8 cellular contexts compared by ENCODE assay signal in genomic region chr2:136384541-136385303, GRCh38.
A peak's percentile ranks its signal among the peaks of the same experiment; 100 is the strongest.
DNase-seq lines count a peak whose midpoint lies in the region; ATAC-seq, FAIRE-seq and TF ChIP-seq lines count a peak whose summit lies in the region.

No MANE protein-coding gene starts in this region.

- no peaks in the 10 kb centered on the region for H3K36me3 ChIP-seq in BE2C
- H3K36me3 ChIP-seq in H1 (ENCODE audit: control insufficient read depth in 2 of 4, insufficient read depth in 4 of 4, low read length in 3 of 4), result no peaks in the 10 kb centered on the region

- no peak overlapping the region for H3K4me3 Mint-ChIP-seq in natural killer cell

- no peak overlapping the region for H3K4me2 ChIP-seq in H1 (ENCODE audit: insufficient read depth in 1 of 2, low read depth in 2 of 2, low read length in 2 of 2)

- no peaks in the 10 kb centered on the region for H3K23me2 ChIP-seq in H1 (ENCODE audit: low read depth, low read length)

- no peak overlapping the region for H3K27ac ChIP-seq in H1 (ENCODE audit: low read depth, low read length)

- H3K27me3 Mint-ChIP-seq in natural killer cell (ENCODE audit: low read depth in 2 of 2), result no peaks in the 10 kb centered on the region

- WGBS in H1 (ENCODE audit: extremely low coverage in 1 of 2, insufficient coverage in 1 of 2, insufficient read length in 1 of 2, insufficient replicate concordance in 2 of 2, low coverage in 1 of 2, low lambda C conversion rate in 2 of 2, missing lambda C conversion rate in 1 of 2), 2 experiments, result 67% methylated on average over 3 of the region's 3 CpGs; no CpG with 5 or more reads in 1 of the 2 experiments

- no peaks in the 10 kb centered on the region for H3K79me1 ChIP-seq in H1 (ENCODE audit: low read depth, low read length)

- no peak overlapping the region for H4K91ac ChIP-seq in H1 (replicated peaks; ENCODE audit: insufficient read length, low read length)

- H3K79me2 ChIP-seq in H1 (ENCODE audit: control insufficient read depth in 1 of 2, insufficient read depth in 2 of 2, low read length in 2 of 2), result no peaks in the 10 kb centered on the region

- peak overlapping the region in 1 of 2 donors; percentile 8 for H3K27ac Mint-ChIP-seq in natural killer cell

- no peaks in the 10 kb centered on the region for H3K36me3 Mint-ChIP-seq in natural killer cell

- no peak overlapping the region for H2AFZ ChIP-seq in H1 (ENCODE audit: low read length)

- TF ChIP-seq CTCF in BE2C (IDR thresholded peaks at IDR 0.05; ENCODE audit: low read depth, low read length) (peak; percentile 68), H1 (IDR thresholded peaks at IDR 0.05; ENCODE audit: control extremely low read depth in 1 of 3, insufficient read depth in 1 of 3, low read depth in 1 of 3, low read length in 3 of 3) (peak; percentile 69 to 87 (median 77)), natural killer cell (IDR thresholded peaks at IDR 0.05) (peak; percentile 58)

- no peak overlapping the region for H4K5ac ChIP-seq in H1 (ENCODE audit: insufficient read length, low read depth, low read length)

- no peak overlapping the region for H3K4ac ChIP-seq in H1 (replicated peaks; ENCODE audit: insufficient read length, low read depth, low read length)

- no peak overlapping the region for H2AK5ac ChIP-seq in H1 (ENCODE audit: low read depth, low read length)

- CTCF ChIA-PET in H1 (lab: Charles Lee; ENCODE audit: partially characterized antibody), result interaction anchor here (0.6 to 11.1 kb wide), 44 partner anchors 9 to 588 kb away, joined by 3 to 144 read pairs (median 4); partner anchors contain the start of gene DARS1

- H3K23ac ChIP-seq in H1 (ENCODE audit: insufficient read length), result no peak overlapping the region

- no peak overlapping the region for H3K18ac ChIP-seq in H1 (ENCODE audit: extremely low read depth, low read length)

- H4K8ac ChIP-seq in H1 (ENCODE audit: extremely low read depth, insufficient read depth, low read length), result no peak overlapping the region

- H2BK120ac ChIP-seq in H1 (replicated peaks; ENCODE audit: low read depth, low read length), result no peak overlapping the region

- no peak overlapping the region for H2BK15ac ChIP-seq in H1 (ENCODE audit: low read length)

- H3K9me3 Mint-ChIP-seq in natural killer cell, result no peaks in the 10 kb centered on the region

- peaks cover 7 to 17% of the 10 kb centered on the region in 2 donors for H3K4me1 Mint-ChIP-seq in natural killer cell

- no peak overlapping the region for H3K14ac ChIP-seq in H1 (ENCODE audit: insufficient read length)

- POLR2A ChIA-PET in H1 (lab: Charles Lee; ENCODE audit: partially characterized antibody), result no interaction called here

- no peak overlapping the region for H2BK12ac ChIP-seq in H1 (ENCODE audit: low read depth, low read length)

- H3K27me3 ChIP-seq in BE2C, result no peaks in the 10 kb centered on the region
- no peaks in the 10 kb centered on the region for H3K27me3 ChIP-seq in H1 (replicated peaks in 1 of 4; ENCODE audit: control insufficient read depth in 3 of 4, extremely low read depth in 1 of 4, insufficient read depth in 3 of 4, low read length in 3 of 4)

- no peak for TF ChIP-seq POLR2A in H1 (IDR thresholded peaks at IDR 0.05; ENCODE audit: control extremely low read depth in 1 of 2, low read depth in 2 of 2, low read length in 2 of 2)

- intact Hi-C loops in natural killer cell (cut with micrococcal nuclease), result loop anchor here (1.0 to 5.0 kb wide), 3 partner anchors 60 to 471 kb away; partner anchors contain the start of gene CXCR4

- no peaks in the 10 kb centered on the region for H3K9me3 ChIP-seq in BE2C
- no peaks in the 10 kb centered on the region for H3K9me3 ChIP-seq in H1 (ENCODE audit: insufficient read depth in 2 of 2, low read depth in 1 of 2, low read length in 1 of 2)

- H2BK5ac ChIP-seq in H1 (ENCODE audit: low read depth, low read length), result no peak overlapping the region

- H3K4me3 ChIP-seq in BE2C (ENCODE audit: low read depth, low read length) (no peak overlapping the region), H1 (ENCODE audit: extremely low read depth in 1 of 4, insufficient read depth in 2 of 4, low read depth in 3 of 4, low read length in 4 of 4) (no peak overlapping the region)

- no peak overlapping the region for H3K56ac ChIP-seq in H1 (replicated peaks; ENCODE audit: insufficient read length, low read depth, low read length)

- peak; percentile 91 for FAIRE-seq in H1 (lab: Jason Lieb, UNC)

- ATAC-seq in GM18861 (IDR thresholded peaks at IDR 0.05; ENCODE audit: unreplicated experiment), result peak; percentile 40
- ATAC-seq in HG03064 (IDR thresholded peaks at IDR 0.05; ENCODE audit: low read depth, unreplicated experiment), result peak; percentile 38
- peak; percentile 73 to 83 (median 80) for ATAC-seq in natural killer cell

- H2BK20ac ChIP-seq in H1 (ENCODE audit: low read length), result no peak overlapping the region

- no peaks in the 10 kb centered on the region for H3K4me1 ChIP-seq in BE2C
- no peaks in the 10 kb centered on the region for H3K4me1 ChIP-seq in H1 (replicated peaks in 1 of 4; ENCODE audit: control insufficient read depth in 3 of 4, insufficient read depth in 4 of 4, low read length in 3 of 4)

- H4K20me1 ChIP-seq in H1 (replicated peaks in 1 of 2; ENCODE audit: control insufficient read depth in 1 of 2, insufficient read depth in 2 of 2, low read length in 2 of 2), result no peaks in the 10 kb centered on the region

- DNase-seq in BE2C, result peak; percentile 26
- peak; percentile 74 for DNase-seq in NCI-H2227 treated with DMSO at 0.1 percent for 48 hours (lab: John Stamatoyannopoulos, UW)
- DNase-seq in activated CD4-positive, alpha-beta T cell treated with anti-CD3 and anti-CD28 coated beads for 48 hours, result peak; percentile 54
- DNase-seq in H1 (ENCODE audit: low read depth in 1 of 2, low spot score in 2 of 2), result no peak
- DNase-seq in natural killer cell, result no peak
- no peak for DNase-seq in DMS114 treated with DMSO at 0.1 percent for 48 hours (lab: John Stamatoyannopoulos, UW; ENCODE audit: unreplicated experiment)

- peak; percentile 92 to 95 for TF ChIP-seq RAD21 in H1 (IDR thresholded peaks at IDR 0.05 in 1 of 2, conservative IDR thresholded peaks at IDR 0.05 in 1 of 2; ENCODE audit: low read depth in 2 of 2, low read length in 2 of 2)

- TF ChIP-seq EP300 in H1 (IDR thresholded peaks at IDR 0.05; ENCODE audit: borderline replicate concordance in 1 of 2, low read depth in 2 of 2, low read length in 2 of 2), result no peak

- H3K9ac ChIP-seq in H1 (replicated peaks in 1 of 4; ENCODE audit: extremely low read depth in 1 of 4, low read depth in 3 of 4, low read length in 3 of 4), result no peak overlapping the region

TF ChIP-seq in H1, 55 proteins besides CTCF, POLR2A, EP300 and RAD21:
- TF ChIP-seq EGR1 (IDR thresholded peaks at IDR 0.05; ENCODE audit: borderline replicate concordance, low read depth, low read length) (no peak), MAFK (IDR thresholded peaks at IDR 0.05; ENCODE audit: low read depth, low read length) (no peak), CHD2 (IDR thresholded peaks at IDR 0.05; ENCODE audit: low read length) (no peak), TEAD4 (IDR thresholded peaks at IDR 0.05; ENCODE audit: low read depth, low read length) (no peak), ASH2L (IDR thresholded peaks at IDR 0.05; ENCODE audit: low read length) (no peak), TAF1 (IDR thresholded peaks at IDR 0.05; ENCODE audit: low read depth, low read length) (no peak), ATF3 (IDR thresholded peaks at IDR 0.05; ENCODE audit: insufficient read depth, low read depth, low read length) (no peak), BACH1 (IDR thresholded peaks at IDR 0.05; ENCODE audit: low read length) (no peak), POLR2AphosphoS5 (IDR thresholded peaks at IDR 0.05; ENCODE audit: low read depth, low read length) (no peak), FOSL1 (IDR thresholded peaks at IDR 0.05; ENCODE audit: insufficient read depth, low read depth, low read length) (no peak), SUZ12 (IDR thresholded peaks at IDR 0.05; ENCODE audit: low read length) (no peak), GABPA (IDR thresholded peaks at IDR 0.05; ENCODE audit: borderline replicate concordance, insufficient read depth, low read length) (no peak), JUND (IDR thresholded peaks at IDR 0.05; ENCODE audit: low read length) (no peak)
- TF ChIP-seq, protein P1, sequence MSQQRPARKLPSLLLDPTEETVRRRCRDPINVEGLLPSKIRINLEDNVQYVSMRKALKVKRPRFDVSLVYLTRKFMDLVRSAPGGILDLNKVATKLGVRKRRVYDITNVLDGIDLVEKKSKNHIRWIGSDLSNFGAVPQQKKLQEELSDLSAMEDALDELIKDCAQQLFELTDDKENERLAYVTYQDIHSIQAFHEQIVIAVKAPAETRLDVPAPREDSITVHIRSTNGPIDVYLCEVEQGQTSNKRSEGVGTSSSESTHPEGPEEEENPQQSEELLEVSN (IDR thresholded peaks at IDR 0.05), result no peak
- TF ChIP-seq, protein P2, sequence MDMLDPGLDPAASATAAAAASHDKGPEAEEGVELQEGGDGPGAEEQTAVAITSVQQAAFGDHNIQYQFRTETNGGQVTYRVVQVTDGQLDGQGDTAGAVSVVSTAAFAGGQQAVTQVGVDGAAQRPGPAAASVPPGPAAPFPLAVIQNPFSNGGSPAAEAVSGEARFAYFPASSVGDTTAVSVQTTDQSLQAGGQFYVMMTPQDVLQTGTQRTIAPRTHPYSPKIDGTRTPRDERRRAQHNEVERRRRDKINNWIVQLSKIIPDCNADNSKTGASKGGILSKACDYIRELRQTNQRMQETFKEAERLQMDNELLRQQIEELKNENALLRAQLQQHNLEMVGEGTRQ (IDR thresholded peaks at IDR 0.05; ENCODE audit: low read length), result no peak

Comparison
In these comparisons a context has a peak if more than half of its experiments do, and no peak if none do; other contexts are left out.
1. DNase-seq: peak in BE2C (single experiment), NCI-H2227 treated with DMSO at 0.1 percent for 48 hours (single experiment) and activated CD4-positive, alpha-beta T cell treated with anti-CD3 and anti-CD28 coated beads for 48 hours (single experiment); none in H1 (0 of 2), natural killer cell (single experiment) and DMS114 treated with DMSO at 0.1 percent for 48 hours (single experiment).
2. Peak in every context shown above with its lines, with median percentiles within 50 percentile points of each other: CTCF ChIP-seq and ATAC-seq.